Comparison of ENCODE assay signal across 8 cellular contexts in the genomic region with DNA sequence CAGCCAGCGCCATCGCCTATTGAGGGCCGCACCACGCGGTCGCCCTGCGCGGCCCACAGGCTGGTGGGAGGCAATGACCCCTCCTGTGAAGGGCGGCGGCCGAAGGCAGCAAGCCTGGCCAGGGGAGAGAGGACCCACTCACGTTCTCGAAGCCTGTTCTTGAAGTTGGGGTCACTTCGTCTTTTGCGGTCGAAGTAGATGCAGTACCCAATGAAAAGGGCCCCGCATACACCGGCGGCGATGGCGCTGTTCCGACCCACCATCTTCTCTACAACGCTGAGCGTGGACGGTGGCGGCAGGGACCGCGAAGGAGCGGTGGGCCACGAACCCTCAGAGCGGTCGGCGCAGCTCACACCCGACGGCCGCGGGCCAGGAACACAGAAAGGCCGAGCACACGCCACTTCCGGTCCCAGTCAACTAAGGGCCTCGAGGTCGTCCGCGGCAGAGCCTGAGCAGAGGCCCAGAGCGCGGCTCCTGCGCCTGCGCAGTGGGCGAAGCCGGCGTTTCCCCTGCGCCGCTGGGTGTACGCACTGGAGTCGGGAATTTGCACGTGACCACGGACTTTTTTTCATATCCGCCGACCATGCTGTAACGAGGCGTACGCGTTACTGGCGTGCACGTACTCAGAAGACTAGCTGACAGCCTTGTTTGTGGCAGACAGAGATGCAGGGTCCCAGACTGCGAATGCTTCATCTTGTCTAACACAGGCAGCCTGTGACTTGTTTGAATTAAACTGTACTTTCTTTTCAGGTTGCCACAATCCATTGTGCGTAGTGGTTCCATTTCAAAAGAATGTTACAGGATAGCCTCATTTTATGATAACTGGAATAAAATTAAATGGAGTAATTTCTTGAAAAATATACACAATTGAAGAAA. TPM values are rescaled to one million over a fixed set of nuclear protein-coding genes. Genes with fewer than 3 reads are reported as not detected.
DNase-seq lines count a peak whose midpoint lies in the region; TF ChIP-seq lines count a peak whose summit lies in the region.

Gene TOMM20, minus strand, starts transcription at position 385 of the 876 bp plus-strand sequence. Its CDS starts 122 bp downstream, at position 263.

- DNase-seq in G401 (ENCODE audit: low spot score), result peak; percentile 96
- peak; percentile 95 to 96 for DNase-seq in HAP-1 (ENCODE audit: low spot score in 2 of 2)
- DNase-seq in MM.1S, result peak; percentile 100
- DNase-seq in SIG-M5 (lab: John Stamatoyannopoulos, UW), result peak; percentile 87
- peak; percentile 91 for DNase-seq in activated gamma-delta T cell (lab: John Stamatoyannopoulos, UW)
- DNase-seq in foreskin fibroblast, result peak; percentile 99 to 100
- peak; percentile 98 for DNase-seq in neural progenitor cell (ENCODE audit: low spot score)
- peak; percentile 97 for DNase-seq in stromal cell of bone marrow (ENCODE audit: low read depth)

- no peaks in the 10 kb centered on the region for H3K9me3 Mint-ChIP-seq in neural progenitor cell

- in situ Hi-C loops in G401 (cut with HindIII; ENCODE audit: low sequenced_read_pairs) (no loop called here), HAP-1 (cut with MboI; ENCODE audit: low sequenced_read_pairs) (no loop called here)

- peaks cover 18% of the 10 kb centered on the region for H3K4me1 Mint-ChIP-seq in neural progenitor cell

- H3K4me3 ChIP-seq in HAP-1 (peak within 1 kb of the TSS; percentile 96), MM.1S (ENCODE audit: low read length) (peak within 1 kb of the TSS; percentile 99), foreskin fibroblast (ENCODE audit: low read depth in 1 of 2, low read length in 2 of 2) (peak within 1 kb of the TSS; percentile 90 to 99), neural progenitor cell (peak within 1 kb of the TSS; percentile 92)

- H3K4me3 Mint-ChIP-seq in neural progenitor cell, result peak within 1 kb of the TSS; percentile 99

- peaks cover 11% of the 10 kb centered on the region for H3K4me1 ChIP-seq in HAP-1
- peaks cover 5% of the 10 kb centered on the region; the same call in 1 of the 2 replicates for H3K4me1 ChIP-seq in MM.1S (ENCODE audit: low read length)
- H3K4me1 ChIP-seq in neural progenitor cell, result peaks cover 14% of the 10 kb centered on the region

- H4K20me1 ChIP-seq in MM.1S (ENCODE audit: insufficient read depth, low read length) (peaks cover 16% of the 10 kb centered on the region), neural progenitor cell (ENCODE audit: low read depth) (peaks cover 48% of the 10 kb centered on the region)

- peaks cover 2% of the 10 kb centered on the region for H3K27me3 Mint-ChIP-seq in neural progenitor cell (ENCODE audit: insufficient read depth, low read depth)

- 0 out of 2 replicates have a peak, but pooled peaks have one; percentile 3 for TF ChIP-seq CTCF in MM.1S (IDR thresholded peaks at IDR 0.05; ENCODE audit: low read length)
- no peak for TF ChIP-seq CTCF in foreskin fibroblast (IDR thresholded peaks at IDR 0.05; ENCODE audit: low read depth, low read length)
- TF ChIP-seq CTCF in neural progenitor cell (IDR thresholded peaks at IDR 0.05), result peak; percentile 34

- peak within 1 kb of the TSS; percentile 84 for H2AFZ ChIP-seq in MM.1S (ENCODE audit: low read length)
- H2AFZ ChIP-seq in neural progenitor cell (replicated peaks), result peak within 1 kb of the TSS; percentile 80

- H3K27ac ChIP-seq in MM.1S (ENCODE audit: low read length), result peak within 1 kb of the TSS; percentile 76
- peak within 1 kb of the TSS; percentile 83 for H3K27ac ChIP-seq in neural progenitor cell

- H3K27ac Mint-ChIP-seq in neural progenitor cell, result peak within 1 kb of the TSS; percentile 98

- H3K9me3 ChIP-seq in HAP-1 (no peaks in the 10 kb centered on the region), MM.1S (replicated peaks; ENCODE audit: insufficient read depth, low read length) (no peaks in the 10 kb centered on the region), neural progenitor cell (ENCODE audit: low read depth) (no peaks in the 10 kb centered on the region)

- peaks cover 50% of the 10 kb centered on the region for H3K79me2 ChIP-seq in MM.1S (ENCODE audit: low read length)
- H3K79me2 ChIP-seq in neural progenitor cell (ENCODE audit: low read depth), result peaks cover 50% of the 10 kb centered on the region

- peak within 1 kb of the TSS; percentile 93 for H3K9ac ChIP-seq in MM.1S (ENCODE audit: low read length)
- peak within 1 kb of the TSS; percentile 92 for H3K9ac ChIP-seq in neural progenitor cell

- H3F3A ChIP-seq in MM.1S (ENCODE audit: insufficient read depth, low read length) (peaks cover 17% of the 10 kb centered on the region), neural progenitor cell (ENCODE audit: low read depth) (peaks cover 40% of the 10 kb centered on the region)

- H3K27me3 ChIP-seq in HAP-1 (ENCODE audit: low read depth), result no peaks in the 10 kb centered on the region
- H3K27me3 ChIP-seq in MM.1S (replicated peaks; ENCODE audit: insufficient read depth, low read length), result no peaks in the 10 kb centered on the region
- no peaks in the 10 kb centered on the region for H3K27me3 ChIP-seq in neural progenitor cell

- peaks cover 40% of the 10 kb centered on the region for H3K36me3 ChIP-seq in HAP-1 (replicated peaks)
- peaks cover 3% of the 10 kb centered on the region; the same call in 1 of the 2 replicates for H3K36me3 ChIP-seq in MM.1S (replicated peaks; ENCODE audit: insufficient read depth, low read length)
- H3K36me3 ChIP-seq in neural progenitor cell, result peaks cover 4% of the 10 kb centered on the region

- no peaks in the 10 kb centered on the region for H3K9me2 ChIP-seq in MM.1S (replicated peaks; ENCODE audit: insufficient read depth, low read length)

- peaks cover 18% of the 10 kb centered on the region for H3K36me3 Mint-ChIP-seq in neural progenitor cell

- H3K4me2 ChIP-seq in MM.1S (ENCODE audit: low read depth, low read length) (peak within 1 kb of the TSS; percentile 66), neural progenitor cell (peak within 1 kb of the TSS; percentile 92)

RNA-seq across cellular contexts. Expression of gene TOMM20, which starts in this region (rescaled TPM):
- total RNA-seq in G401 (2014; rRNA removed; shearing (Covaris generic)), result 138 and 157 TPM in 2 replicates
- 154 and 212 TPM in 2 replicates for total RNA-seq in neural progenitor cell (ENCODE audit: low replicate concordance)

Comparison
In these comparisons a context has a peak if more than half of its experiments do, and no peak if none do; other contexts are left out.
1. Peak in every context shown above with its lines: DNase-seq, H3K4me3 ChIP-seq and H3K27ac ChIP-seq.